Comparison of ENCODE assay signal across 22 cellular contexts in genomic region chr18:69494841-69495240, GRCh38.
A peak's percentile ranks its signal among the peaks of the same experiment; 100 is the strongest.
DNase-seq lines count a peak whose midpoint lies in the region; ATAC-seq and TF ChIP-seq lines count a peak whose summit lies in the region.
"Had no signal": no experiment of that assay in that cellular context is flagged by ENCODE, and none has a peak within 500 bp of the region (broad histone marks: within the 10 kb centered on the region; RNA-seq: fewer than 3 reads in every experiment).

No MANE protein-coding gene starts in this region.

- DNase-seq in NCI-H510A (lab: John Stamatoyannopoulos, UW): peak; percentile 5
- DNase-seq in NCI-H510A treated with DMSO at 0.1 percent for 48 hours (lab: John Stamatoyannopoulos, UW): no peak
- DNase-seq in SJCRH30: peak; percentile 9 to 14
- no peak for DNase-seq in upper lobe of right lung
- DNase-seq in type B pancreatic cell (ENCODE audit: extremely low spot score, unreplicated experiment): no peak
- DNase-seq in omental fat pad (ENCODE audit: low spot score): no peak
- DNase-seq: HFFc6, NCI-H1048, NCI-H1417, NCI-H187, NCI-H2081 treated with DMSO at 0.1 percent for 48 hours, NCI-H2171, NCI-H345, NCI-H524 treated with DMSO at 0.1 percent for 48 hours, OCI-M1, Peyer's patch, SIG-M5, SK-N-SH, SW 1271 had no signal

- H3K4me1 Mint-ChIP-seq in type B pancreatic cell (ENCODE audit: unreplicated experiment): no peaks in the 10 kb centered on the region
- H3K4me1 Mint-ChIP-seq: GM23338 had no signal

- TF ChIP-seq CTCF in upper lobe of right lung (IDR thresholded peaks at IDR 0.05) (no peak), type B pancreatic cell (conservative IDR thresholded peaks at IDR 0.05) (no peak), omental fat pad (IDR thresholded peaks at IDR 0.05) (no peak)

- H3K36me3 ChIP-seq in SJCRH30 (no peaks in the 10 kb centered on the region), upper lobe of right lung (no peaks in the 10 kb centered on the region)
- H3K36me3 ChIP-seq: HAP-1, Peyer's patch had no signal

- no peaks in the 10 kb centered on the region for H3K36me3 Mint-ChIP-seq in type B pancreatic cell

- H3K9me3 ChIP-seq in SJCRH30 (replicated peaks) (no peaks in the 10 kb centered on the region), upper lobe of right lung (no peaks in the 10 kb centered on the region)
- H3K9me3 ChIP-seq: Peyer's patch, SK-N-SH had no signal

- H3K4me3 ChIP-seq in SJCRH30: no peak overlapping the region
- H3K4me3 ChIP-seq in upper lobe of right lung: no peak overlapping the region
- H3K4me3 ChIP-seq: GM23338, HAP-1, Peyer's patch had no signal

- H3K4me1 ChIP-seq in SJCRH30: no peaks in the 10 kb centered on the region
- no peaks in the 10 kb centered on the region for H3K4me1 ChIP-seq in upper lobe of right lung
- H3K4me1 ChIP-seq: HAP-1, Peyer's patch had no signal

- intact Hi-C loops in upper lobe of right lung (cut with DNase I): no loop called here

- H3K27me3 ChIP-seq in SJCRH30 (no peaks in the 10 kb centered on the region), upper lobe of right lung (no peaks in the 10 kb centered on the region)
- H3K27me3 ChIP-seq: Peyer's patch had no signal

- no peak overlapping the region for H3K27ac ChIP-seq in SJCRH30
- H3K27ac ChIP-seq in upper lobe of right lung: no peak overlapping the region
- H3K27ac ChIP-seq: Peyer's patch had no signal

- ATAC-seq in GM19463 (IDR thresholded peaks at IDR 0.05; ENCODE audit: unreplicated experiment) (peak; percentile 19), upper lobe of right lung (peak; percentile 24), omental fat pad (ENCODE audit: low FRiP score) (no peak)
- ATAC-seq: GM23338 had no signal

- no peak overlapping the region for H3K27ac Mint-ChIP-seq in type B pancreatic cell
- H3K27ac Mint-ChIP-seq: GM23338, HFFc6 had no signal

- H3K4me3 Mint-ChIP-seq in type B pancreatic cell: no peak overlapping the region
- H3K4me3 Mint-ChIP-seq: GM23338, HFFc6 had no signal

- no peaks in the 10 kb centered on the region for H3K27me3 Mint-ChIP-seq in type B pancreatic cell

- H3K9me3 Mint-ChIP-seq in type B pancreatic cell: no peaks in the 10 kb centered on the region

Comparison
In these comparisons a context has a peak if more than half of its experiments do, and no peak if none do; other contexts are left out.
1. DNase-seq: peak in NCI-H510A (single experiment) and SJCRH30 (2 of 2); none in NCI-H510A treated with DMSO at 0.1 percent for 48 hours (single experiment), upper lobe of right lung (single experiment), type B pancreatic cell (single experiment) and omental fat pad (single experiment).